18 cellular contexts compared by ENCODE assay signal in genomic region chr13:19644947-19645439, GRCh38. TPM values are rescaled to one million over a fixed set of nuclear protein-coding genes. Genes with fewer than 3 reads are reported as not detected.
DNase-seq lines count a peak whose midpoint lies in the region; ATAC-seq and TF ChIP-seq lines count a peak whose summit lies in the region.
"Had no signal": no experiment of that assay in that cellular context is flagged by ENCODE, and none has a peak within 500 bp of the region (broad histone marks: within the 10 kb centered on the region; RNA-seq: fewer than 3 reads in every experiment).

No MANE protein-coding gene starts in this region.

- no peak overlapping the region for H2BK5ac ChIP-seq in mesenchymal stem cell (ENCODE audit: low read depth, low read length, poor library complexity, severe bottlenecking)

- no peak for TF ChIP-seq POLR2A in transverse colon (IDR thresholded peaks at IDR 0.05)

- peaks cover 2% of the 10 kb centered on the region for H3K4me1 ChIP-seq in right cardiac atrium (ENCODE audit: control insufficient read depth, insufficient read depth, low read length)
- peaks cover 2% of the 10 kb centered on the region for H3K4me1 ChIP-seq in mesenchymal stem cell (ENCODE audit: control insufficient read depth, insufficient read depth, low read depth, low read length)
- H3K4me1 ChIP-seq in transverse colon: peaks cover 0 to 8% (median 0%) of the 10 kb centered on the region in 4 donors
- H3K4me1 ChIP-seq: SJSA1 had no signal

- H3K36me3 ChIP-seq in mesenchymal stem cell (ENCODE audit: control insufficient read depth in 1 of 2, insufficient read depth in 2 of 2, low read depth in 1 of 2, low read length in 2 of 2) (peaks cover 22 to 69% of the 10 kb centered on the region in 2 experiments), transverse colon (peaks cover 0 to 41% (median 21%) of the 10 kb centered on the region in 4 donors)

- H3K9me3 ChIP-seq in right cardiac atrium (ENCODE audit: control insufficient read depth, low read length) (no peaks in the 10 kb centered on the region), mesenchymal stem cell (ENCODE audit: control insufficient read depth, low read length) (no peaks in the 10 kb centered on the region), transverse colon (no peaks in the 10 kb centered on the region)
- H3K9me3 ChIP-seq: HAP-1, SJSA1 had no signal

- H3K4me2 ChIP-seq in mesenchymal stem cell (ENCODE audit: low read length, poor library complexity, severe bottlenecking): no peak overlapping the region
- H3K4me2 ChIP-seq: PC-9 had no signal

- H2AK5ac ChIP-seq in mesenchymal stem cell (ENCODE audit: low read length, severe bottlenecking): no peak overlapping the region

- H2BK12ac ChIP-seq in mesenchymal stem cell (ENCODE audit: low read length in 2 of 2): no peak overlapping the region

- TF ChIP-seq EP300 in transverse colon (IDR thresholded peaks at IDR 0.05; ENCODE audit: low read depth): no peak

- no peak overlapping the region for H3K9ac ChIP-seq in mesenchymal stem cell (ENCODE audit: low read length)

- DNase-seq in right cardiac atrium (no peak), left ventricle myocardium superior (no peak), mesenchymal stem cell (no peak), islet precursor cell (no peak), transverse colon (no peak), NCI-H2029 treated with DMSO at 0.1 percent for 48 hours (lab: John Stamatoyannopoulos, UW) (no peak)
- DNase-seq: ACHN, AML-193, EL, NCI-H187, NCI-H2171, NCI-H510A treated with DMSO at 0.1 percent for 48 hours, NCI-H82, PC-9 had no signal

- no peak overlapping the region for H3K18ac ChIP-seq in mesenchymal stem cell (ENCODE audit: low read depth in 1 of 2, low read length in 2 of 2)

- in situ Hi-C loops in transverse colon (cut with MboI; ENCODE audit: low pct_ligation_motif_present in 1 of 4, low pct_unique_long_range_greater_than_20kb in 1 of 4, low sequenced_read_pairs in 3 of 4): no loop called here

- H4K91ac ChIP-seq in mesenchymal stem cell (ENCODE audit: low read length): no peak overlapping the region

- no peak overlapping the region for H3K4me3 ChIP-seq in right cardiac atrium (ENCODE audit: low read length)
- no peak overlapping the region for H3K4me3 ChIP-seq in mesenchymal stem cell (ENCODE audit: insufficient read depth in 1 of 2, low read depth in 1 of 2, low read length in 2 of 2)
- H3K4me3 ChIP-seq in transverse colon: no peak overlapping the region
- H3K4me3 ChIP-seq: HAP-1, K562, PC-9, SJSA1 had no signal

- no peak overlapping the region for H2AFZ ChIP-seq in mesenchymal stem cell (ENCODE audit: low read depth, low read length)
- H2AFZ ChIP-seq: PC-9 had no signal

- H3K4ac ChIP-seq in mesenchymal stem cell (ENCODE audit: low read depth in 1 of 2, low read length in 2 of 2): no peak overlapping the region

- H3K27me3 ChIP-seq in right cardiac atrium (ENCODE audit: control insufficient read depth, insufficient read depth) (no peaks in the 10 kb centered on the region), mesenchymal stem cell (ENCODE audit: control insufficient read depth in 1 of 2, insufficient read depth in 1 of 2, low read length in 2 of 2) (no peaks in the 10 kb centered on the region), transverse colon (no peaks in the 10 kb centered on the region)
- H3K27me3 ChIP-seq: SJSA1 had no signal

- H2BK120ac ChIP-seq in mesenchymal stem cell (ENCODE audit: low read depth, low read length): no peak overlapping the region

- peak; percentile 31 to 35 for ATAC-seq in right cardiac atrium
- no peak for ATAC-seq in left ventricle myocardium superior
- peak; percentile 52 for ATAC-seq in HG02642 (IDR thresholded peaks at IDR 0.05; ENCODE audit: poor library complexity, unreplicated experiment)

- H3K27ac ChIP-seq in right cardiac atrium (ENCODE audit: low read length) (no peak overlapping the region), mesenchymal stem cell (ENCODE audit: low read length, poor library complexity, severe bottlenecking) (no peak overlapping the region), transverse colon (no peak overlapping the region)
- H3K27ac ChIP-seq: PC-9, SJSA1 had no signal

- no peak for TF ChIP-seq CTCF in transverse colon (IDR thresholded peaks at IDR 0.05)

- H3K23ac ChIP-seq in mesenchymal stem cell (ENCODE audit: low read length in 2 of 2): no peak overlapping the region

- peak overlapping the region; percentile 9 for H4K8ac ChIP-seq in mesenchymal stem cell (ENCODE audit: low read length)

- no peak overlapping the region for H3K14ac ChIP-seq in mesenchymal stem cell (ENCODE audit: low read length in 2 of 2)

- peaks cover 27% of the 10 kb centered on the region for H3K79me1 ChIP-seq in mesenchymal stem cell (replicated peaks; ENCODE audit: low read length, poor library complexity, severe bottlenecking)

- H2BK15ac ChIP-seq in mesenchymal stem cell (ENCODE audit: low read depth, poor library complexity, severe bottlenecking): no peak overlapping the region

- WGBS in right cardiac atrium: 95% methylated on average over 2 of the region's 2 CpGs
- 100% methylated on average over 1 of the region's 2 CpGs for WGBS in mesenchymal stem cell
- WGBS in transverse colon (ENCODE audit: low coverage in 1 of 2), 2 donors: 84% methylated on average over 2 of the region's 2 CpGs; no CpG with 5 or more reads in 1 of the 2 donors

- intact Hi-C loops in right cardiac atrium (cut with DNase I): no loop called here
- intact Hi-C loops in left ventricle myocardium superior (cut with micrococcal nuclease): no loop called here
- intact Hi-C loops in transverse colon (cut with DNase I; ENCODE audit: low total_unique reads): no loop called here

RNA-seq across cellular contexts. Expression of gene MPHOSPH8, which starts 11.5 kb away (rescaled TPM):
- total RNA-seq in right cardiac atrium: 10 to 100 TPM; 34.7 to 39.1 (median 37.3) TPM
- 33.0 TPM for polyA plus RNA-seq in right cardiac atrium
- total RNA-seq in left ventricle myocardium superior: 29.2 TPM
- polyA plus RNA-seq in mesenchymal stem cell (2013, experiment 1 of 2): 41.4 TPM
- polyA plus RNA-seq in mesenchymal stem cell (2013, experiment 2 of 2): 40.2 TPM
- total RNA-seq in transverse colon: 10 to 100 TPM; 25.8 to 62.7 (median 48.6) TPM
